ENCODE assay signal across 25 cellular contexts in the genomic region with DNA sequence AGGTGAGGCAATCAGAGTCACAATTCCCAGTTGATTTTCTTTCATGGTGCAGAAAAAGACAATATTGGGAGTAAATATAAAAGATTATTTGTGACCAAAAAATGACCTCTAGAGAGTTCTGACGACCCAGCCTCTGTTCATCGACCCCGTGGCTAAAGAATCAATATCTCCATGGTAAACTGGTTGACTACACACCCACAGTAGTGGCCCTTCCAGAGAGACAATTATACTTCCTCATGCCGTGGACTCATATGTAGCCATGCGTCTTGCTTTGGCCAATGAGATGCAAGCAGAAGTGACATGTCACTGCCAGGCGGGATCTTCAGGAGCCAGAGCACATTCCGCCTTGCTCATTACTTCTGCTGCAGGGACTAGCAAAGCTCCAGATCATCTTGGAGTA.
"Had no signal": no experiment of that assay in that cellular context is flagged by ENCODE, and none has a peak within 500 bp of the region (broad histone marks: within the 10 kb centered on the region; RNA-seq: fewer than 3 reads in every experiment).

No MANE protein-coding gene starts in this region.

- H3K9me3 Mint-ChIP-seq: activated CD4-positive, alpha-beta T cell treated with anti-CD3 and anti-CD28 coated beads, Interleukin-2, amount 10 ng/mL, durations not matched to agents 7 days and 5 days; activated naive CD4-positive, alpha-beta T cell treated with anti-CD3 and anti-CD28 coated beads, Interleukin-2, amount 50 U/mL, for 24 hours; activated naive CD8-positive, alpha-beta T cell treated with anti-CD3 and anti-CD28 coated beads, Interleukin-2, amount 10 ng/mL, durations not matched to agents 7 days and 5 days; activated T-cell treated with anti-CD3 and anti-CD28 coated beads, Interleukin-2, amount 50 U/mL, for 24 hours; activated T-helper 2 cell treated with anti-CD3 and anti-CD28 coated beads, Interferon-gamma antibody, Interleukin-2, Interleukin-4, amounts not matched to agents 10 μg/mL and 5 μg/mL and 100 μg/mL, durations not matched to agents 14 hours and 24 hours and 36 hours had no signal

- ATAC-seq: activated CD4-positive, alpha-beta T cell treated with anti-CD3 and anti-CD28 coated beads for 36 hours; activated CD8-positive, alpha-beta T cell treated with anti-CD3 and anti-CD28 coated beads, Interleukin-2, amount 10 ng/mL, durations not matched to agents 7 days and 5 days; Panc1 had no signal

- H3K27ac Mint-ChIP-seq: activated CD4-positive, alpha-beta T cell treated with anti-CD3 and anti-CD28 coated beads for 36 hours; activated CD4-positive, alpha-beta T cell treated with anti-CD3 and anti-CD28 coated beads, Interleukin-2, amount 10 ng/mL, durations not matched to agents 7 days and 5 days; activated CD8-positive, alpha-beta T cell treated with anti-CD3 and anti-CD28 coated beads, Interleukin-2, amount 10 ng/mL, durations not matched to agents 7 days and 5 days; activated naive CD4-positive, alpha-beta T cell treated with anti-CD3 and anti-CD28 coated beads, Interleukin-2, amount 50 U/mL, for 24 hours; activated naive CD8-positive, alpha-beta T cell treated with anti-CD3 and anti-CD28 coated beads, Interleukin-2, amount 10 ng/mL, durations not matched to agents 7 days and 5 days; activated T-cell treated with anti-CD3 and anti-CD28 coated beads, Interleukin-2, amount 50 U/mL, for 24 hours; activated T-helper 2 cell treated with anti-CD3 and anti-CD28 coated beads, Interferon-gamma antibody, Interleukin-2, Interleukin-4, amounts not matched to agents 10 μg/mL and 5 μg/mL and 100 μg/mL, durations not matched to agents 14 hours and 24 hours and 36 hours had no signal

- H3K4me1 ChIP-seq: ascending aorta, breast epithelium, SJCRH30 had no signal

- H3K27ac ChIP-seq: ascending aorta, breast epithelium, SJCRH30, SK-N-MC had no signal

- H3K27me3 ChIP-seq: ascending aorta, breast epithelium had no signal

- H3K36me3 Mint-ChIP-seq: activated naive CD4-positive, alpha-beta T cell treated with anti-CD3 and anti-CD28 coated beads, Interleukin-2, amount 50 U/mL, for 24 hours; activated naive CD8-positive, alpha-beta T cell treated with anti-CD3 and anti-CD28 coated beads, Interleukin-2, amount 10 ng/mL, durations not matched to agents 7 days and 5 days had no signal

- H3K36me3 ChIP-seq: ascending aorta, breast epithelium, SJCRH30 had no signal

- H3K4me1 Mint-ChIP-seq: activated CD4-positive, alpha-beta T cell treated with anti-CD3 and anti-CD28 coated beads for 36 hours; activated naive CD4-positive, alpha-beta T cell treated with anti-CD3 and anti-CD28 coated beads, Interleukin-2, amount 50 U/mL, for 24 hours; activated naive CD8-positive, alpha-beta T cell treated with anti-CD3 and anti-CD28 coated beads, Interleukin-2, amount 10 ng/mL, durations not matched to agents 7 days and 5 days had no signal

- H3K4me3 ChIP-seq: ascending aorta, breast epithelium, SJCRH30, SK-N-MC had no signal

- H3K4me3 Mint-ChIP-seq: activated CD4-positive, alpha-beta T cell treated with anti-CD3 and anti-CD28 coated beads for 36 hours; activated CD4-positive, alpha-beta T cell treated with anti-CD3 and anti-CD28 coated beads, Interleukin-2, amount 10 ng/mL, durations not matched to agents 7 days and 5 days; activated CD8-positive, alpha-beta T cell treated with anti-CD3 and anti-CD28 coated beads, Interleukin-2, amount 10 ng/mL, durations not matched to agents 7 days and 5 days; activated naive CD4-positive, alpha-beta T cell treated with anti-CD3 and anti-CD28 coated beads, Interleukin-2, amount 50 U/mL, for 24 hours; activated naive CD8-positive, alpha-beta T cell treated with anti-CD3 and anti-CD28 coated beads, Interleukin-2, amount 10 ng/mL, durations not matched to agents 7 days and 5 days; activated T-cell treated with anti-CD3 and anti-CD28 coated beads, Interleukin-2, amount 50 U/mL, for 24 hours had no signal

- DNase-seq: activated CD4-positive, alpha-beta T cell treated with anti-CD3 and anti-CD28 coated beads for 36 hours; activated CD4-positive, alpha-beta T cell treated with anti-CD3 and anti-CD28 coated beads, Interleukin-2, amount 10 ng/mL, durations not matched to agents 7 days and 5 days; activated CD4-positive, alpha-beta T cell treated with anti-CD3 and anti-CD28 coated beads, Interleukin-2, amount 50 U/mL, for 48 hours; activated CD8-positive, alpha-beta T cell treated with anti-CD3 and anti-CD28 coated beads, Interleukin-2, amount 10 ng/mL, durations not matched to agents 7 days and 5 days; activated gamma-delta T cell; activated naive CD4-positive, alpha-beta T cell treated with Interleukin-2 at 50 U/mL for 16 hours; activated naive CD8-positive, alpha-beta T cell treated with anti-CD3 and anti-CD28 coated beads, Interleukin-2, amount 10 ng/mL, durations not matched to agents 7 days and 5 days; activated T-cell treated with anti-CD3 and anti-CD28 coated beads, Interleukin-2, amount 50 U/mL, for 24 hours; amygdala; NCI-H1092; NCI-H1436 treated with DMSO at 0.1 percent for 48 hours; NCI-H1694 treated with DMSO at 0.1 percent for 48 hours; NCI-H2029; NCI-H2107; NCI-H510A; NCI-H748 treated with DMSO at 0.1 percent for 48 hours; NK-92 treated with Interleukin-12 subunit alpha and Interleukin-12 subunit beta, amount 100 ng/mL, for 24 hours; SHP77; SJCRH30 had no signal

- H3K27me3 Mint-ChIP-seq: activated naive CD8-positive, alpha-beta T cell treated with anti-CD3 and anti-CD28 coated beads, Interleukin-2, amount 10 ng/mL, durations not matched to agents 7 days and 5 days had no signal

- H3K9me3 ChIP-seq: ascending aorta, breast epithelium, SJCRH30 had no signal
